1 cellular context compared by ENCODE assay signal in the genomic region with DNA sequence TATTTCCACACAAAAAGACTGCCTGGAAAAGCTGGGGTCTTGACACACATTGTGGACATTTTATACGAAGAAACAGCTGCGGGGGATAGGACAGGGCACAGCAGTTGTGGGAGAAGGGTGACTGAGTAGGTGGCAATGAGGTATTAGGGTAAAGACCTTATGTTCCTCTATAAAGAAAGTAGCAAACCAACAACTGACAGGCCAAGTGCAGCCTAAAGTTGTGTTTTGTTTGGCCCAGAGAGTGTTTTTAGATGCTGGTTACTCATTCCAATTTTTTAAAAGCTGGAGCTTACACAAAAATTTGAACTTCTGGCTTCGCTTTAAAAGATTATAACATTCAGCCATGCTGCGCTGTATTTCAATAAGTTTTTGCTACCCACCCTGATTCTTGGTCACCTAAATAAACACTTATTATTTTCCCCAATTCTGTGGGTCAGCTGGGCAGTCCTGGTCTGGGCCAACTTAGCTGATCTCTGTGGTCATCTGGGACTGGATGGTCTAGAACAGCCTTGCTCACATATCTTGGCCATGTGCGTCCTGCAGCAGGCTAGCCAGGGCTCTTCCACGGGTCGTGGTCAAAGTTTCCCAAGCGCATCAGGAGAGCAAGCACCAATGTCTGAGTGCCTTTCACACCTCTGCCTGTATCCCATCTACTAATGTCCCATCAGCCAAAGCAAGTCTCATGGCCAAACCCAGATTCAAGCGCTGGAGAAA. TPM values are rescaled to one million over a fixed set of nuclear protein-coding genes. Genes with fewer than 3 reads are reported as not detected.
"Had no signal": no experiment of that assay in that cellular context is flagged by ENCODE, and none has a peak within 500 bp of the region (broad histone marks: within the 10 kb centered on the region; RNA-seq: fewer than 3 reads in every experiment).

No MANE protein-coding gene starts in this region.

RNA-seq across cellular contexts. Expression of a gene that starts 51.8 kb away (rescaled TPM):
- total RNA-seq: G401 had no signal
